Comparison of ENCODE assay signal across 11 cellular contexts in genomic region chr7:2637505-2638223, GRCh38. TPM values are rescaled to one million over a fixed set of nuclear protein-coding genes. Genes with fewer than 3 reads are reported as not detected.
DNase-seq lines count a peak whose midpoint lies in the region; ATAC-seq and TF ChIP-seq lines count a peak whose summit lies in the region.
"Had no signal": no experiment of that assay in that cellular context is flagged by ENCODE, and none has a peak within 500 bp of the region (broad histone marks: within the 10 kb centered on the region; RNA-seq: fewer than 3 reads in every experiment).

No MANE protein-coding gene starts in this region.

- H3K4me1 ChIP-seq in BLaER1, result peaks cover 92% of the 10 kb centered on the region
- H3K4me1 ChIP-seq in HUES6 (ENCODE audit: control insufficient read depth, insufficient read depth, low read length), result peaks cover 26% of the 10 kb centered on the region
- H3K4me1 ChIP-seq in colonic mucosa, result peaks cover 5% of the 10 kb centered on the region
- no peaks in the 10 kb centered on the region for H3K4me1 ChIP-seq in MM.1S (ENCODE audit: low read length)

- peaks cover 50% of the 10 kb centered on the region for H3K36me3 ChIP-seq in BLaER1
- peaks cover 9% of the 10 kb centered on the region for H3K36me3 ChIP-seq in HUES6 (ENCODE audit: control insufficient read depth, insufficient read depth, low read length)
- no peaks in the 10 kb centered on the region for H3K36me3 ChIP-seq in colonic mucosa
- no peaks in the 10 kb centered on the region for H3K36me3 ChIP-seq in MM.1S (replicated peaks; ENCODE audit: insufficient read depth, low read length)
- H3K36me3 ChIP-seq: brain microvascular endothelial cell had no signal

- peaks cover 95% of the 10 kb centered on the region for H4K20me1 ChIP-seq in BLaER1
- no peaks in the 10 kb centered on the region for H4K20me1 ChIP-seq in MM.1S (ENCODE audit: insufficient read depth, low read length)

- CTCF ChIA-PET in activated naive CD4-positive, alpha-beta T cell treated with anti-CD3 and anti-CD28 coated beads, Interleukin-2, amount 10 ng/mL, durations not matched to agents 7 days and 5 days (lab: Charles Lee), result no interaction called here

- intact Hi-C loops in colonic mucosa (cut with DNase I), result no loop called here

- peak overlapping the region in 5 of 6 donors; percentile 26 to 77 (median 38) for H3K27ac Mint-ChIP-seq in naive B cell
- H3K27ac Mint-ChIP-seq in activated naive CD4-positive, alpha-beta T cell treated with anti-CD3 and anti-CD28 coated beads, Interleukin-2, amount 10 ng/mL, durations not matched to agents 7 days and 5 days, result no peak overlapping the region
- H3K27ac Mint-ChIP-seq: immature natural killer cell had no signal

- peak overlapping the region; percentile 81 for H3K9ac ChIP-seq in BLaER1
- H3K9ac ChIP-seq in HUES6 (ENCODE audit: low read length), result no peak overlapping the region
- peak overlapping the region; percentile 24 to 26 for H3K9ac ChIP-seq in colonic mucosa (ENCODE audit: low read depth in 2 of 2, low read length in 2 of 2)
- H3K9ac ChIP-seq in MM.1S (ENCODE audit: low read length), result no peak overlapping the region

- no peaks in the 10 kb centered on the region for H3K9me2 ChIP-seq in MM.1S (replicated peaks; ENCODE audit: insufficient read depth, low read length)

- H3K36me3 Mint-ChIP-seq in naive B cell, result no peaks in the 10 kb centered on the region
- no peaks in the 10 kb centered on the region for H3K36me3 Mint-ChIP-seq in activated naive CD4-positive, alpha-beta T cell treated with anti-CD3 and anti-CD28 coated beads, Interleukin-2, amount 10 ng/mL, durations not matched to agents 7 days and 5 days
- H3K36me3 Mint-ChIP-seq: immature natural killer cell had no signal

- H3K79me2 ChIP-seq in MM.1S (ENCODE audit: low read length), result no peaks in the 10 kb centered on the region

- ATAC-seq in naive B cell (ENCODE audit: low read depth in 2 of 2), result peak; percentile 53 to 56
- ATAC-seq in omental fat pad (ENCODE audit: low FRiP score), result no peak
- no peak for ATAC-seq in GM21717 (IDR thresholded peaks at IDR 0.05; ENCODE audit: unreplicated experiment)

- H3K4me3 ChIP-seq in BLaER1, result peak overlapping the region; percentile 59
- no peak overlapping the region for H3K4me3 ChIP-seq in HUES6 (ENCODE audit: low read depth, low read length)
- H3K4me3 ChIP-seq in colonic mucosa, result no peak overlapping the region
- no peak overlapping the region for H3K4me3 ChIP-seq in MM.1S (ENCODE audit: low read length)

- H3K9me3 Mint-ChIP-seq in naive B cell, result no peaks in the 10 kb centered on the region
- no peaks in the 10 kb centered on the region for H3K9me3 Mint-ChIP-seq in activated naive CD4-positive, alpha-beta T cell treated with anti-CD3 and anti-CD28 coated beads, Interleukin-2, amount 10 ng/mL, durations not matched to agents 7 days and 5 days
- H3K9me3 Mint-ChIP-seq: immature natural killer cell had no signal

- peak overlapping the region in 6 of 8 donors; percentile 15 to 72 (median 57) for H3K4me3 Mint-ChIP-seq in naive B cell
- H3K4me3 Mint-ChIP-seq in activated naive CD4-positive, alpha-beta T cell treated with anti-CD3 and anti-CD28 coated beads, Interleukin-2, amount 10 ng/mL, durations not matched to agents 7 days and 5 days, result no peak overlapping the region
- H3K4me3 Mint-ChIP-seq: immature natural killer cell had no signal

- H3K9me3 ChIP-seq in BLaER1, result no peaks in the 10 kb centered on the region
- no peaks in the 10 kb centered on the region for H3K9me3 ChIP-seq in HUES6 (ENCODE audit: control insufficient read depth, insufficient read depth, low read depth, low read length)
- no peaks in the 10 kb centered on the region for H3K9me3 ChIP-seq in colonic mucosa
- no peaks in the 10 kb centered on the region for H3K9me3 ChIP-seq in MM.1S (replicated peaks; ENCODE audit: insufficient read depth, low read length)

- H3K27me3 Mint-ChIP-seq in naive B cell, result no peaks in the 10 kb centered on the region
- peaks cover 14% of the 10 kb centered on the region for H3K27me3 Mint-ChIP-seq in activated naive CD4-positive, alpha-beta T cell treated with anti-CD3 and anti-CD28 coated beads, Interleukin-2, amount 10 ng/mL, durations not matched to agents 7 days and 5 days

- H2AFZ ChIP-seq in MM.1S (ENCODE audit: low read length), result no peak overlapping the region

- DNase-seq in colonic mucosa (no peak), naive B cell (peak; percentile 76), omental fat pad (ENCODE audit: low spot score) (no peak), MM.1S (no peak)
- no peak for DNase-seq in activated naive CD4-positive, alpha-beta T cell treated with anti-CD3 and anti-CD28 coated beads, Interleukin-2, amount 10 ng/mL, durations not matched to agents 7 days and 5 days
- DNase-seq: immature natural killer cell, NCI-H1105 treated with DMSO at 0.1 percent for 48 hours had no signal

- H3K4me1 Mint-ChIP-seq in naive B cell, result peaks cover 39 to 65% (median 58%) of the 10 kb centered on the region in 3 donors
- H3K4me1 Mint-ChIP-seq in activated naive CD4-positive, alpha-beta T cell treated with anti-CD3 and anti-CD28 coated beads, Interleukin-2, amount 10 ng/mL, durations not matched to agents 7 days and 5 days, result peaks cover 13% of the 10 kb centered on the region

- peak overlapping the region; percentile 97 for H3K27ac ChIP-seq in BLaER1
- H3K27ac ChIP-seq in HUES6 (ENCODE audit: low read depth, low read length), result peak overlapping the region; percentile 63; the same call in 1 of the 2 replicates
- H3K27ac ChIP-seq in colonic mucosa, result no peak overlapping the region
- H3K27ac ChIP-seq in MM.1S (ENCODE audit: low read length), result no peak overlapping the region

- H3F3A ChIP-seq in MM.1S (ENCODE audit: insufficient read depth, low read length), result no peaks in the 10 kb centered on the region

- H3K27me3 ChIP-seq in BLaER1 (no peaks in the 10 kb centered on the region), HUES6 (ENCODE audit: control insufficient read depth, insufficient read depth, low read length) (no peaks in the 10 kb centered on the region), colonic mucosa (no peaks in the 10 kb centered on the region), MM.1S (replicated peaks; ENCODE audit: insufficient read depth, low read length) (peaks cover 93% of the 10 kb centered on the region)
- H3K27me3 ChIP-seq: brain microvascular endothelial cell had no signal

- H3K4me2 ChIP-seq in BLaER1 (peak overlapping the region; percentile 97), MM.1S (ENCODE audit: low read depth, low read length) (no peak overlapping the region)

- TF ChIP-seq CTCF in colonic mucosa (IDR thresholded peaks at IDR 0.05) (no peak), omental fat pad (IDR thresholded peaks at IDR 0.05) (no peak), MM.1S (IDR thresholded peaks at IDR 0.05; ENCODE audit: low read length) (no peak)

RNA-seq across cellular contexts. Expression of gene TTYH3, which starts 5.9 kb away (rescaled TPM):
- total RNA-seq in colonic mucosa (10 to 100 TPM; 50.0 to 59.5 TPM), omental fat pad (10 to 100 TPM; 21.5 to 62.6 (median 29.3) TPM)
- polyA plus RNA-seq in naive B cell (ENCODE audit: low read depth in 6 of 6), result 1 to 10 TPM; 1.2 to 4.4 (median 2.5) TPM

RNA-seq across cellular contexts. Expression of gene AMZ1, which starts 50.3 kb away (rescaled TPM):
- total RNA-seq in colonic mucosa (under 1 TPM in 1 of 2 donors, not detected in 1; 0.08 TPM), omental fat pad (1 to 10 TPM in 1 of 4 donors, under 1 TPM in 1, not detected in 2; 0.19 to 1.1 TPM)
- polyA plus RNA-seq in naive B cell (ENCODE audit: low read depth in 6 of 6), result 1 to 10 TPM in 5 of 6 donors, not detected in 1; 1.4 to 3.3 (median 2.7) TPM

Comparison
In these comparisons a context has a peak if more than half of its experiments do, and no peak if none do; other contexts are left out.
1. H3K27ac ChIP-seq: peak in BLaER1 (single experiment) and HUES6 (single experiment); none in colonic mucosa (single experiment) and MM.1S (single experiment).
2. H3K9ac ChIP-seq: peak in BLaER1 (single experiment) and colonic mucosa (2 of 2); none in HUES6 (single experiment) and MM.1S (single experiment).
3. ATAC-seq: peak in naive B cell (2 of 2); none in omental fat pad (single experiment) and GM21717 (single experiment).